Comparison of ENCODE assay signal across 1 cellular context in the genomic region with DNA sequence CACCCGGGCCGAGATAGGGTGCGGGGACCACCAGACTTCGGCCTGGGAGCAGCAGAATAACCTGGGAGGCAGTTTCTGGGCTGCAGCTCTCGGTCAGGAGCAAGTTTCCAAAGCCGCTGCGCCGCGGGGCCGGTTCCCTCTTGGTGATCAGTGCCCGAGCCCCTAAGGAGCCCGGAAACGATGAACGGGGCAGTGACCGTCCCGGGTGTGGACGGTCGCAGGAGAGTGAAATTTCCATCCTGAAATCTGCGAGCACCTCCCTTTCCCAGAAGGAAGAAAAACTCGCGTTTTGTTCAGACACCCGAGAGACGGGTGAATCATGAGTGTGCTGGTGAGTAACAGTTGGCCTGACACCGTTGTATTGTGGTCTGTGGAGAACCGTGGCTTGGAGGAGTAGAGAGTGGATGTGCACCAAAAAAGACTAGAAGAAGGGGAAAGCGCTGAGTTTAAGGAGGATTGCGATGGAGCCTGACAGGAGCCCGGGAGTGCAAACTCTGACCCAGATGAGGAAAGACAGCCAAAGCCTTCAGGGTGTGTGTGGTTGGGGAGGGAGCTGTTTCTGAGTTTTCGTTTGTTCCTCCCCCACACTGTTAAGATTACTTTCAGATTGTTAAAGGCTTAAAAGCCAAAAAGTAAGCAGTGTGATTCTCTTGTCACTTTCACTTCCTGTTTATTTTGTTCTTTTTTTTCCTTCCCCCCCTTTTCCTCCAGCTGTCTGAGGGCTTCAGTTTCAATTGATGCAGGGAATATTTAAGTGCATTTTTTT.
TF ChIP-seq lines count a peak whose summit lies in the region.

No MANE protein-coding gene starts in this region.

TF ChIP-seq in SK-N-SH treated with all-trans-retinoic acid at 6 μM for 48 hours, 23 proteins besides CTCF, POLR2A, EP300 and RAD21 (continued from another document):
- TF ChIP-seq TCF4 (CRISPR knock-in tag; IDR thresholded peaks at IDR 0.05; ENCODE audit: borderline replicate concordance) (no peak), ESRRG (CRISPR knock-in tag; IDR thresholded peaks at IDR 0.05) (no peak), TOX (CRISPR knock-in tag; IDR thresholded peaks at IDR 0.05; ENCODE audit: borderline replicate concordance) (no peak)
